In genomic region chr6:127266892-127267741, GRCh38 we compare ENCODE assay signal across 8 cellular contexts. TPM values are rescaled to one million over a fixed set of nuclear protein-coding genes. Genes with fewer than 3 reads are reported as not detected.
A peak's percentile ranks its signal among the peaks of the same experiment; 100 is the strongest.
DNase-seq lines count a peak whose midpoint lies in the region; ATAC-seq and TF ChIP-seq lines count a peak whose summit lies in the region.

No MANE protein-coding gene starts in this region.

- peaks cover 5% of the 10 kb centered on the region; the same call in 1 of the 2 replicates for H3F3A ChIP-seq in GM23248 (ENCODE audit: insufficient read depth)

- H3K9me2 ChIP-seq in GM23248 (ENCODE audit: insufficient read depth) (no peaks in the 10 kb centered on the region), hepatocyte (replicated peaks; ENCODE audit: insufficient read depth) (no peaks in the 10 kb centered on the region)

- H4K20me1 ChIP-seq in GM23248 (ENCODE audit: insufficient read depth) (peaks cover 3% of the 10 kb centered on the region; the same call in 1 of the 2 replicates), hepatocyte (ENCODE audit: insufficient read depth, poor library complexity, severe bottlenecking) (peaks cover 44% of the 10 kb centered on the region)

- peak overlapping the region; percentile 89 for H3K4me2 ChIP-seq in GM23248 (ENCODE audit: unreplicated experiment)
- H3K4me2 ChIP-seq in hepatocyte = peak overlapping the region; percentile 82

- H2AFZ ChIP-seq in GM23248 (peak overlapping the region; percentile 89), hepatocyte (peak overlapping the region; percentile 82)

- in situ Hi-C loops in GM23248 (cut with MboI) = no loop called here

- peaks cover 5% of the 10 kb centered on the region for H3K36me3 Mint-ChIP-seq in T-helper 17 cell (ENCODE audit: low read depth)

- no peak for TF ChIP-seq CTCF in hepatocyte (IDR thresholded peaks at IDR 0.05; ENCODE audit: poor library complexity)

- peak overlapping the region; percentile 90 for H3K4me3 ChIP-seq in GM23248
- H3K4me3 ChIP-seq in hepatocyte = peak overlapping the region; percentile 62
- peak overlapping the region; percentile 83 for H3K4me3 ChIP-seq in skeletal muscle cell (ENCODE audit: low read depth, low read length)

- H3K9me3 ChIP-seq in GM23248 (ENCODE audit: low read depth) (no peaks in the 10 kb centered on the region), KOPT-K1 (ENCODE audit: insufficient read depth, low read length, poor library complexity, severe bottlenecking) (no peaks in the 10 kb centered on the region), T-helper 17 cell (ENCODE audit: control insufficient read depth, low read length, poor library complexity, severe bottlenecking) (no peaks in the 10 kb centered on the region), hepatocyte (ENCODE audit: low read depth) (no peaks in the 10 kb centered on the region)

- H3K9ac ChIP-seq in GM23248 = peak overlapping the region; percentile 97

- H3K4me3 Mint-ChIP-seq in T-helper 17 cell = peak overlapping the region; percentile 100

- ATAC-seq in T-helper 17 cell = peak; percentile 55

- WGBS in GM23248 (ENCODE audit: low coverage in 1 of 2, low lambda C conversion rate in 2 of 2, missing lambda C conversion rate in 2 of 2), 2 experiments = 1% methylated on average over 48 to 60 of the region's 67 CpGs
- under 1% methylated on average over 40 of the region's 67 CpGs for whole genome bisulfite sequencing in hepatocyte (ENCODE audit: low lambda C conversion rate, missing lambda C conversion rate)

- H3K4me1 ChIP-seq in GM23248 (ENCODE audit: insufficient read depth) (peaks cover 21% of the 10 kb centered on the region), hepatocyte (ENCODE audit: insufficient read depth) (peaks cover 17% of the 10 kb centered on the region)

- H3K4me1 Mint-ChIP-seq in T-helper 17 cell = peaks cover 30% of the 10 kb centered on the region

- H3K27ac ChIP-seq in GM23248 (peak overlapping the region; percentile 94), KOPT-K1 (ENCODE audit: low read depth, low read length, poor library complexity, severe bottlenecking) (peak overlapping the region; percentile 81), angular gyrus (ENCODE audit: low read depth, low read length) (peak overlapping the region; percentile 96), hepatocyte (peak overlapping the region; percentile 100)

- H3K79me2 ChIP-seq in GM23248 (ENCODE audit: insufficient read depth) (peaks cover 54% of the 10 kb centered on the region), hepatocyte (peaks cover 53% of the 10 kb centered on the region)

- H3K36me3 ChIP-seq in GM23248 (ENCODE audit: low read depth) = no peaks in the 10 kb centered on the region
- no peaks in the 10 kb centered on the region for H3K36me3 ChIP-seq in KOPT-K1 (ENCODE audit: insufficient read depth, low read length)
- no peaks in the 10 kb centered on the region for H3K36me3 ChIP-seq in hepatocyte (replicated peaks; ENCODE audit: insufficient read depth, low read depth)

- peak overlapping the region; percentile 98 for H3K27ac Mint-ChIP-seq in T-helper 17 cell

- DNase-seq in GM04504 (ENCODE audit: low read depth) (peak; percentile 38), GM23248 (peak; percentile 79), T-helper 17 cell (peak; percentile 27 to 32 (median 28)), hepatocyte (ENCODE audit: low spot score) (peak; percentile 75), skeletal muscle cell (ENCODE audit: low read depth) (no peak), HT-29 (ENCODE audit: low spot score) (no peak)

- H3K27me3 Mint-ChIP-seq in T-helper 17 cell = no peaks in the 10 kb centered on the region

- H3K27me3 ChIP-seq in GM23248 (replicated peaks; ENCODE audit: insufficient read depth) (no peaks in the 10 kb centered on the region), hepatocyte (no peaks in the 10 kb centered on the region)

RNA-seq across cellular contexts. Expression of gene RNF146, which starts 0.5 kb away (rescaled TPM):
- 32.6 and 46.3 TPM in 2 replicates for total RNA-seq in GM23248 (2014; rRNA removed; shearing (Covaris generic))
- polyA plus RNA-seq in GM23248 (2016; fragmentation: Nextera tagmentation; extraction: Ambion mirVana) (34.0 and 36.7 TPM in 2 replicates), hepatocyte (28.8 and 33.3 TPM in 2 replicates)
- total RNA-seq in T-helper 17 cell (10 to 100 TPM; 14.6 to 14.8 TPM), hepatocyte (48.2 and 48.9 TPM in 2 replicates)
- 6.3 and 9.0 TPM in 2 replicates for total RNA-seq in HT-29 (2014; rRNA removed; shearing (Covaris generic))

Comparison
In these comparisons a context has a peak if more than half of its experiments do, and no peak if none do; other contexts are left out.
1. DNase-seq: peak in GM04504 (single experiment), GM23248 (single experiment), T-helper 17 cell (3 of 3) and hepatocyte (single experiment); none in skeletal muscle cell (single experiment) and HT-29 (single experiment).
2. Peak in every context shown above with its lines, with median percentiles within 50 percentile points of each other: H3K27ac ChIP-seq and H3K4me3 ChIP-seq.